Comparison of ENCODE assay signal across 11 cellular contexts in the genomic region with DNA sequence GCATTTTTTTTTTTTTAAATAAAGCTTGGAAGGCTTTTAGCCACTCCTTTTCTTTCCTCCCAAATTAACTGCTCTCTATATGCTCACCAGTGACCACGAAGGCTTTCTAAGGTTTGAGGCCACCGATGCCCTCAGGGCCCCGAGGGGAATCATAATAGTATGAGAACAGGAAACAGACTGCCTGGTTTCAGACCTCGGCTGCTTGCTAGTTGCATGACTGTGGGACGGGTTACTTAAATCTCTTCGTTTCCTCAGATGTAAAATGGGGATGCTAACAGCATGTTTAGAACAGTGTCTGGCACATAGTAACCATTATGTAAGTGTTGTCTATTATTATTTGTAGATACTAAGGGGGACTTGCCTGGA. TPM values are rescaled to one million over a fixed set of nuclear protein-coding genes. Genes with fewer than 3 reads are reported as not detected.
DNase-seq lines count a peak whose midpoint lies in the region; ATAC-seq and TF ChIP-seq lines count a peak whose summit lies in the region.
"Had no signal": no experiment of that assay in that cellular context is flagged by ENCODE, and none has a peak within 500 bp of the region (broad histone marks: within the 10 kb centered on the region; RNA-seq: fewer than 3 reads in every experiment).

No MANE protein-coding gene starts in this region.

- H3K27me3 ChIP-seq in neural progenitor cell: no peaks in the 10 kb centered on the region
- H3K27me3 ChIP-seq: testis had no signal

- H3K27ac Mint-ChIP-seq in neural progenitor cell: no peak overlapping the region

- no peaks in the 10 kb centered on the region for H3K4me1 ChIP-seq in neural progenitor cell
- H3K4me1 ChIP-seq: testis had no signal

- no peaks in the 10 kb centered on the region for H3K9me3 ChIP-seq in neural progenitor cell (ENCODE audit: low read depth)
- H3K9me3 ChIP-seq: testis had no signal

- H3K79me2 ChIP-seq in neural progenitor cell (ENCODE audit: low read depth): no peaks in the 10 kb centered on the region

- H3K9me3 Mint-ChIP-seq in neural progenitor cell: no peaks in the 10 kb centered on the region

- H3F3A ChIP-seq in neural progenitor cell (ENCODE audit: low read depth): no peaks in the 10 kb centered on the region

- H3K4me3 Mint-ChIP-seq in neural progenitor cell: peak overlapping the region; percentile 83

- H3K27ac ChIP-seq in caudate nucleus (ENCODE audit: low read depth, low read length) (peak overlapping the region; percentile 88), neural progenitor cell (no peak overlapping the region)
- H3K27ac ChIP-seq: testis had no signal

- DNase-seq in GM12865 (ENCODE audit: low read depth) (peak; percentile 39), caudate nucleus (lab: John Stamatoyannopoulos, UW) (peak in 1 of 61 donors; percentile 20), neural progenitor cell (ENCODE audit: low spot score) (no peak), DMS53 treated with DMSO at 0.1 percent for 48 hours (lab: John Stamatoyannopoulos, UW; ENCODE audit: unreplicated experiment) (no peak)
- DNase-seq: Calu3, NCI-H1436 treated with DMSO at 0.1 percent for 48 hours had no signal

- no peaks in the 10 kb centered on the region for H3K36me3 ChIP-seq in neural progenitor cell

- H3K4me2 ChIP-seq in neural progenitor cell: peak overlapping the region; percentile 64

- TF ChIP-seq CTCF in GM12865 (IDR thresholded peaks at IDR 0.05; ENCODE audit: insufficient read depth, low read depth, low read length, missing control alignments) (no peak), neural progenitor cell (IDR thresholded peaks at IDR 0.05) (no peak)

- no peaks in the 10 kb centered on the region for H4K20me1 ChIP-seq in neural progenitor cell (ENCODE audit: low read depth)

- H3K4me3 ChIP-seq in GM12865 (ENCODE audit: low read depth, low read length) (no peak overlapping the region), neural progenitor cell (peak overlapping the region; percentile 27)
- H3K4me3 ChIP-seq: testis had no signal

- H3K4me1 Mint-ChIP-seq in neural progenitor cell: peaks cover 22% of the 10 kb centered on the region

- H3K27me3 Mint-ChIP-seq in neural progenitor cell (ENCODE audit: insufficient read depth, low read depth): no peaks in the 10 kb centered on the region

- H3K36me3 Mint-ChIP-seq in neural progenitor cell: peaks cover 3% of the 10 kb centered on the region

- no peak overlapping the region for H2AFZ ChIP-seq in neural progenitor cell (replicated peaks)

- ATAC-seq in HG03432 (IDR thresholded peaks at IDR 0.05; ENCODE audit: unreplicated experiment): peak; percentile 75
- no peak for ATAC-seq in HG02840 (IDR thresholded peaks at IDR 0.05; ENCODE audit: low FRiP score, unreplicated experiment)
- ATAC-seq in HG03045 (IDR thresholded peaks at IDR 0.05; ENCODE audit: unreplicated experiment): no peak
- ATAC-seq in HG03342 (IDR thresholded peaks at IDR 0.05; ENCODE audit: unreplicated experiment): no peak

- no peak overlapping the region for H3K9ac ChIP-seq in neural progenitor cell

RNA-seq across cellular contexts. Expression of a gene that starts 3.6 kb away (rescaled TPM):
- 12.0 and 13.7 TPM in 2 replicates for total RNA-seq in neural progenitor cell (ENCODE audit: low replicate concordance)
- total RNA-seq: Calu3 had no signal
